20 cellular contexts compared by ENCODE assay signal in genomic region chr2:124572953-124573634, GRCh38.
"Had no signal": no experiment of that assay in that cellular context is flagged by ENCODE, and none has a peak within 500 bp of the region (broad histone marks: within the 10 kb centered on the region; RNA-seq: fewer than 3 reads in every experiment).

No MANE protein-coding gene starts in this region.

- H3K4me1 ChIP-seq: SJSA1 had no signal

- H3K36me3 ChIP-seq: MG63, SJSA1 had no signal

- H3K4me3 ChIP-seq: MG63, SJSA1, SK-N-MC had no signal

- H3K27ac ChIP-seq: SJSA1, SK-N-MC had no signal

- H3K9me3 ChIP-seq: MG63, SJSA1 had no signal

- DNase-seq: IMR-90, Karpas-422, KG1, MG63, NCI-H1092, NCI-H1105 treated with DMSO at 0.1 percent for 48 hours, NCI-H1417 treated with DMSO at 0.1 percent for 48 hours, NCI-H146, NCI-H1694 treated with DMSO at 0.1 percent for 48 hours, NCI-H1930, NCI-H2081 treated with DMSO at 0.1 percent for 48 hours, NCI-H2227 treated with DMSO at 0.1 percent for 48 hours, NCI-H524, NCI-H69, NCI-H774, Right ventricle myocardium superior, RPMI8226, SIG-M5 had no signal
